ENCODE assay signal across 1 cellular context in the genomic region with DNA sequence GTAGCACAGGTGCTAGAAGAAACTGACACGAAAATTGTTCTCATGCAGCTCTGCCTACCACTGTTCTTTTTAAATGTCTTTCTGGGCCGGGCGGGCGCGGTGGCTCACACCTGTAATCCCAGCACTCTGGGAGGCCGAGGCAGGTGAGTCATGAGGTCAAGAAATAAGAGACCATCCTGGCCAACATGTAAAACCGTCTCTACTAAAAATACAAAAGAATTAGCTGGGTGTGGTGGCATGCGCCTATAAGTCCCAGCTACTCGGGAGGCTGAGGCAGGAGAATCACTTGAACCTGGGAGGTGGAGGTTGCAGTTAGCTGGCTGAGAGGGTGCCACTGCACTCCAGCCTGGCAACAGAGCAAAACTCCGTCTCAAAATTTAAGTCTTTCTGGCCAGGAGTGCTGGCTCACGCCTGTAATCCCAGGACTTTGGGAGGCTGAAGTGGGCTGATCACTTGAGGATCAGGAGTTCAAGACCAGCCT.
TF ChIP-seq lines count a peak whose summit lies in the region.

No MANE protein-coding gene starts in this region.

TF ChIP-seq in HCT116, 20 proteins besides CTCF, POLR2A, EP300 and RAD21 (continued from another document):
- TF ChIP-seq, protein P1, sequence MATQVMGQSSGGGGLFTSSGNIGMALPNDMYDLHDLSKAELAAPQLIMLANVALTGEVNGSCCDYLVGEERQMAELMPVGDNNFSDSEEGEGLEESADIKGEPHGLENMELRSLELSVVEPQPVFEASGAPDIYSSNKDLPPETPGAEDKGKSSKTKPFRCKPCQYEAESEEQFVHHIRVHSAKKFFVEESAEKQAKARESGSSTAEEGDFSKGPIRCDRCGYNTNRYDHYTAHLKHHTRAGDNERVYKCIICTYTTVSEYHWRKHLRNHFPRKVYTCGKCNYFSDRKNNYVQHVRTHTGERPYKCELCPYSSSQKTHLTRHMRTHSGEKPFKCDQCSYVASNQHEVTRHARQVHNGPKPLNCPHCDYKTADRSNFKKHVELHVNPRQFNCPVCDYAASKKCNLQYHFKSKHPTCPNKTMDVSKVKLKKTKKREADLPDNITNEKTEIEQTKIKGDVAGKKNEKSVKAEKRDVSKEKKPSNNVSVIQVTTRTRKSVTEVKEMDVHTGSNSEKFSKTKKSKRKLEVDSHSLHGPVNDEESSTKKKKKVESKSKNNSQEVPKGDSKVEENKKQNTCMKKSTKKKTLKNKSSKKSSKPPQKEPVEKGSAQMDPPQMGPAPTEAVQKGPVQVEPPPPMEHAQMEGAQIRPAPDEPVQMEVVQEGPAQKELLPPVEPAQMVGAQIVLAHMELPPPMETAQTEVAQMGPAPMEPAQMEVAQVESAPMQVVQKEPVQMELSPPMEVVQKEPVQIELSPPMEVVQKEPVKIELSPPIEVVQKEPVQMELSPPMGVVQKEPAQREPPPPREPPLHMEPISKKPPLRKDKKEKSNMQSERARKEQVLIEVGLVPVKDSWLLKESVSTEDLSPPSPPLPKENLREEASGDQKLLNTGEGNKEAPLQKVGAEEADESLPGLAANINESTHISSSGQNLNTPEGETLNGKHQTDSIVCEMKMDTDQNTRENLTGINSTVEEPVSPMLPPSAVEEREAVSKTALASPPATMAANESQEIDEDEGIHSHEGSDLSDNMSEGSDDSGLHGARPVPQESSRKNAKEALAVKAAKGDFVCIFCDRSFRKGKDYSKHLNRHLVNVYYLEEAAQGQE (IDR thresholded peaks at IDR 0.05; ENCODE audit: low read depth) = no peak
